8 cellular contexts compared by ENCODE assay signal in genomic region chr16:29614691-29615314, GRCh38. TPM values are rescaled to one million over a fixed set of nuclear protein-coding genes. Genes with fewer than 3 reads are reported as not detected.
DNase-seq lines count a peak whose midpoint lies in the region; TF ChIP-seq lines count a peak whose summit lies in the region.
"Not testable (repeated sequence)": the region's sequence is repeated elsewhere in the genome, so short reads cannot be mapped to it uniquely, and the experiment has no call there.

No MANE protein-coding gene starts in this region.

- H2AFZ ChIP-seq in neuronal stem cell (ENCODE audit: low read length) = peak overlapping the region; percentile 91

- H3K9ac ChIP-seq in HUES64 (ENCODE audit: low read depth, low read length) = peak overlapping the region; percentile 47; the same call in 1 of the 2 replicates
- H3K9ac ChIP-seq in neuronal stem cell (ENCODE audit: low read depth, low read length, poor library complexity) = not testable (repeated sequence)

- not testable (repeated sequence) for H2BK12ac ChIP-seq in neuronal stem cell (ENCODE audit: low read length)

- not testable (repeated sequence) for H3K27ac Mint-ChIP-seq in Calu3 (ENCODE audit: unreplicated experiment)
- peak overlapping the region; percentile 11 for H3K27ac Mint-ChIP-seq in activated naive CD4-positive, alpha-beta T cell treated with anti-CD3 and anti-CD28 coated beads, Interleukin-2, amount 10 ng/mL, durations not matched to agents 7 days and 5 days

- not testable (repeated sequence) for H3K27me3 Mint-ChIP-seq in Calu3 (ENCODE audit: unreplicated experiment)
- peaks cover 13% of the 10 kb centered on the region for H3K27me3 Mint-ChIP-seq in activated naive CD4-positive, alpha-beta T cell treated with anti-CD3 and anti-CD28 coated beads, Interleukin-2, amount 10 ng/mL, durations not matched to agents 7 days and 5 days

- H3K36me3 Mint-ChIP-seq in Calu3 (ENCODE audit: insufficient read depth, unreplicated experiment) = peaks cover 34% of the 10 kb centered on the region
- not testable (repeated sequence) for H3K36me3 Mint-ChIP-seq in activated naive CD4-positive, alpha-beta T cell treated with anti-CD3 and anti-CD28 coated beads, Interleukin-2, amount 10 ng/mL, durations not matched to agents 7 days and 5 days

- not testable (repeated sequence) for H2AK5ac ChIP-seq in neuronal stem cell (ENCODE audit: low read depth, low read length)

- not testable (repeated sequence) for H2BK5ac ChIP-seq in neuronal stem cell (ENCODE audit: low read length)

- CTCF ChIA-PET in Calu3 (lab: Charles Lee); activated naive CD4-positive, alpha-beta T cell treated with anti-CD3 and anti-CD28 coated beads, Interleukin-2, amount 10 ng/mL, durations not matched to agents 7 days and 5 days (lab: Charles Lee): not testable (repeated sequence)

- TF ChIP-seq CTCF in Calu3 (IDR thresholded peaks at IDR 0.05; ENCODE audit: unreplicated experiment); fibroblast of mammary gland (conservative IDR thresholded peaks at IDR 0.05; ENCODE audit: control insufficient read depth, insufficient read depth, low read depth, low read length); testis (IDR thresholded peaks at IDR 0.05): not testable (repeated sequence)

- H3K23ac ChIP-seq in neuronal stem cell (ENCODE audit: low read depth, low read length, poor library complexity) = not testable (repeated sequence)

- peak overlapping the region; percentile 25 for H3K4me2 ChIP-seq in neuronal stem cell (ENCODE audit: insufficient read depth, low read length, poor library complexity, severe bottlenecking)

- H3K27me3 ChIP-seq in HUES64 (ENCODE audit: insufficient read depth, low read length); neuronal stem cell (ENCODE audit: control insufficient read depth in 3 of 3, insufficient read depth in 3 of 3, low read depth in 1 of 3, low read length in 3 of 3); testis: not testable (repeated sequence)

- not testable (repeated sequence) for H2BK120ac ChIP-seq in neuronal stem cell (ENCODE audit: low read depth, low read length)

- not testable (repeated sequence) for H3K79me1 ChIP-seq in neuronal stem cell (ENCODE audit: low read depth, low read length)

- H4K91ac ChIP-seq in neuronal stem cell (ENCODE audit: low read depth, low read length, poor library complexity) = not testable (repeated sequence)

- not testable (repeated sequence) for H3K4me1 ChIP-seq in HUES64 (ENCODE audit: insufficient read depth, low read length); neuronal stem cell (ENCODE audit: control insufficient read depth in 2 of 2, insufficient read depth in 1 of 2, low read depth in 1 of 2, low read length in 2 of 2); testis

- not testable (repeated sequence) for H3K14ac ChIP-seq in neuronal stem cell (ENCODE audit: low read length)

- not testable (repeated sequence) for H3K4ac ChIP-seq in neuronal stem cell (ENCODE audit: low read length)

- not testable (repeated sequence) for H2BK15ac ChIP-seq in neuronal stem cell (ENCODE audit: low read length)

- peak overlapping the region; percentile 41 for H3K4me3 ChIP-seq in HUES64 (ENCODE audit: low read length)
- H3K4me3 ChIP-seq in fibroblast of mammary gland (ENCODE audit: control insufficient read depth, low read depth, low read length); testis: not testable (repeated sequence)
- H3K4me3 ChIP-seq in neuronal stem cell (ENCODE audit: low read length in 2 of 2) = peak overlapping the region in 1 of 2 donors; percentile 32

- BruUV-seq in Calu3 (replicated peaks; lab: Mats Ljungman, UMichigan) = not testable (repeated sequence)

- TF ChIP-seq POLR2A in testis (IDR thresholded peaks at IDR 0.05) = not testable (repeated sequence)

- 5% methylated on average over 19 of the region's 22 CpGs for WGBS in HUES64
- WGBS in neuronal stem cell (ENCODE audit: extremely low coverage in 2 of 2, insufficient read length in 2 of 2, insufficient replicate concordance in 1 of 2), 2 donors = no CpG with 5 or more reads among the region's 22 CpGs
- WGBS in testis, 2 donors = 11 to 24% methylated on average over 7 to 22 of the region's 22 CpGs

- not testable (repeated sequence) for DNase-seq in Calu3; activated naive CD4-positive, alpha-beta T cell treated with anti-CD3 and anti-CD28 coated beads, Interleukin-2, amount 10 ng/mL, durations not matched to agents 7 days and 5 days
- DNase-seq in RPMI7951 (ENCODE audit: low read depth) = peak; percentile 60
- peak; percentile 11 for DNase-seq in fibroblast of mammary gland (ENCODE audit: low read depth)
- peak; percentile 78 for DNase-seq in kidney glomerular epithelial cell (lab: John Stamatoyannopoulos, UW)
- peak; percentile 70 for DNase-seq in neuronal stem cell (ENCODE audit: low spot score)
- peak; percentile 70 for DNase-seq in testis

- H3K9me3 ChIP-seq in HUES64 (ENCODE audit: insufficient read depth, low read depth, low read length); neuronal stem cell (replicated peaks in 1 of 2; ENCODE audit: control insufficient read depth in 2 of 2, insufficient read depth in 1 of 2, low read depth in 1 of 2, low read length in 2 of 2); testis: not testable (repeated sequence)

- H3K4me3 Mint-ChIP-seq in Calu3 (ENCODE audit: low read depth, unreplicated experiment) = peak overlapping the region; percentile 12
- not testable (repeated sequence) for H3K4me3 Mint-ChIP-seq in activated naive CD4-positive, alpha-beta T cell treated with anti-CD3 and anti-CD28 coated beads, Interleukin-2, amount 10 ng/mL, durations not matched to agents 7 days and 5 days

- intact Hi-C loops in Calu3 (cut with micrococcal nuclease; ENCODE audit: unreplicated experiment); testis (cut with DNase I; ENCODE audit: low total_unique reads): not testable (repeated sequence)

- peak overlapping the region; percentile 82; the same call in 1 of the 2 replicates for H3K27ac ChIP-seq in HUES64 (ENCODE audit: low read depth, low read length)
- H3K27ac ChIP-seq in neuronal stem cell (replicated peaks; ENCODE audit: low read length) = peak overlapping the region; percentile 72
- H3K27ac ChIP-seq in testis = not testable (repeated sequence)

- H3K9me3 Mint-ChIP-seq in Calu3 (ENCODE audit: low read depth, unreplicated experiment); activated naive CD4-positive, alpha-beta T cell treated with anti-CD3 and anti-CD28 coated beads, Interleukin-2, amount 10 ng/mL, durations not matched to agents 7 days and 5 days: not testable (repeated sequence)

- not testable (repeated sequence) for H4K8ac ChIP-seq in neuronal stem cell (ENCODE audit: low read depth, low read length)

- H3K4me1 Mint-ChIP-seq in Calu3 (ENCODE audit: low read depth, unreplicated experiment); activated naive CD4-positive, alpha-beta T cell treated with anti-CD3 and anti-CD28 coated beads, Interleukin-2, amount 10 ng/mL, durations not matched to agents 7 days and 5 days: not testable (repeated sequence)

- not testable (repeated sequence) for H3K18ac ChIP-seq in neuronal stem cell (ENCODE audit: low read length)

- not testable (repeated sequence) for H3K36me3 ChIP-seq in HUES64 (ENCODE audit: insufficient read depth, low read length); neuronal stem cell (replicated peaks in 1 of 2; ENCODE audit: control insufficient read depth in 2 of 2, insufficient read depth in 2 of 2, low read length in 2 of 2); testis (ENCODE audit: low read depth, missing control alignments)

RNA-seq across cellular contexts. Expression of gene SPN, which starts 48.2 kb away (rescaled TPM):
- total RNA-seq in Calu3 (2022) (not detected in 2 replicates), testis (under 1 TPM in 1 of 2 donors, not detected in 1; 0.74 TPM)
- polyA plus RNA-seq in HUES64 (2013, experiment 1 of 2) = 0.45 TPM
- polyA plus RNA-seq in HUES64 (2013, experiment 2 of 2) = 0.38 TPM
- total RNA-seq in RPMI7951 (2014; rRNA removed; shearing (Covaris generic)) = 0.20 TPM in 1 of 2 replicates, not detected in the other
- 0.25 TPM for polyA plus RNA-seq in neuronal stem cell (2013, experiment 1 of 2)
- polyA plus RNA-seq in neuronal stem cell (2013, experiment 2 of 2) = 0.17 TPM
- polyA plus RNA-seq in testis (ENCODE audit: insufficient read depth, low read depth, low replicate concordance) = 3.2 TPM
